Comparison of ENCODE assay signal across 12 cellular contexts in the genomic region with DNA sequence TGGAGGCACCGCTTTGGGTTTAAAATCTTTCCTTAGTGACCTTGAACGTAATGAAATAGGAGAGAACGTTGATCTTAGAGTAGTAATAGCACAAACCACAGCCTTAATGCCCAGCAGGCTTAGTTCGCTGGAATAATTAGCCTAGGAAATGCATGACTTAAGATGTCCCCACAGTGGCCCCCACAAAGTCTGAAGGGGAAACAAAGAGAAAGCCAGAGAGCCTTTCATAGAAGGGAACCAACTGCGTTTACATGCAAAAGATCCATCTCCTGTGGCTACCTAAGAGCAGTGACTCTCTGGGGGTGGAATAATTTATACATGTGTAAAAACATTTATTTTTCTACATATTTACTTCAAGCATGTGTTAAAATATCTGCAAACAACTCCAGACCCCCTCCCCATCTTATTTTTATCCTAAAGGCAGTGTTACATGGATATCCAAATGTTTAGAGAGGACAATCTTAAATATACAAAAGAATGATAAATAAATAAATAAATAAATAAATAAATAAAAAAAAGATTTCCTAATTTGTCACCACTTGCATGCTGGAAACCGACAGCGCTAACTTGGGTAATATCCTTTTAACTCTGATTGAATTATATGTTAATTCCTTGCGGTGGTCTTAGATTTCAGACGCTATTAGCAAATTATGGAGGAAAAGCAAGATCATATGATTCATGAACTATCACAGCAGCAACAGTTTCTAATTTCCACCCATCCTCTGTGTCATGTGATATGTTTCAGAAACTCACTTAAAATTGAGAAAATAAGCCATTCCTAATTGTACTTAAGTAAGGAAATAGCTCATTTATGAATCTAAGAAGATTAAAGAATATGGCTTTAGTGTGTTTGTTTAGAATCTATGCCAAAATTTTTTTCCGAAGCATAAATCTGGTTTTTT. TPM values are rescaled to one million over a fixed set of nuclear protein-coding genes. Genes with fewer than 3 reads are reported as not detected.
DNase-seq lines count a peak whose midpoint lies in the region; ATAC-seq, FAIRE-seq and TF ChIP-seq lines count a peak whose summit lies in the region.
"Had no signal": no experiment of that assay in that cellular context is flagged by ENCODE, and none has a peak within 500 bp of the region (broad histone marks: within the 10 kb centered on the region; RNA-seq: fewer than 3 reads in every experiment).

No MANE protein-coding gene starts in this region.

- WGBS in gastroesophageal sphincter (ENCODE audit: low coverage in 1 of 2), 2 donors = 64 to 72% methylated on average over 10 of the region's 10 CpGs
- 57 to 67% methylated on average over 10 of the region's 10 CpGs for WGBS in pancreas, 2 donors

- DNase-seq in NCI-H82 treated with DMSO at 0.1 percent for 48 hours (lab: John Stamatoyannopoulos, UW; ENCODE audit: unreplicated experiment) = peak; percentile 62
- DNase-seq in pancreas = no peak
- no peak for DNase-seq in hypothalamus (lab: John Stamatoyannopoulos, UW)
- DNase-seq in activated CD4-positive, alpha-beta T cell treated with anti-CD3 and anti-CD28 coated beads, Interleukin-2, amount 50 U/mL, for 4 hours = no peak
- no peak for DNase-seq in caudate nucleus (lab: John Stamatoyannopoulos, UW)
- DNase-seq: CD4-positive, alpha-beta T cell; NCI-H774 had no signal

- H3K27me3 ChIP-seq in BLaER1 treated with 17β-estradiol and CSF1 and Interleukin-3, amounts not matched to agents 10 nM and 100 nM = no peaks in the 10 kb centered on the region
- no peaks in the 10 kb centered on the region for H3K27me3 ChIP-seq in gastroesophageal sphincter
- H3K27me3 ChIP-seq in rectal smooth muscle tissue (ENCODE audit: control insufficient read depth, insufficient read depth, low read length) = no peaks in the 10 kb centered on the region
- peaks cover 0 to 8% (median 0%) of the 10 kb centered on the region in 4 donors for H3K27me3 ChIP-seq in pancreas

- H3K4me3 ChIP-seq in BLaER1 treated with 17β-estradiol and CSF1 and Interleukin-3, amounts not matched to agents 10 nM and 100 nM = peak overlapping the region in 6 of 10 experiments; percentile 2 to 55 (median 35); a peak in 8 of 20 replicates
- H3K4me3 ChIP-seq in gastroesophageal sphincter = peak overlapping the region; percentile 11 to 26
- peak overlapping the region; percentile 43 for H3K4me3 ChIP-seq in rectal smooth muscle tissue (ENCODE audit: low read length)
- H3K4me3 ChIP-seq in pancreas = no peak overlapping the region

- peaks cover 0 to 12% (median 4%) of the 10 kb centered on the region in 11 experiments; a peak in 7 of 22 replicates for H3K9me3 ChIP-seq in BLaER1 treated with 17β-estradiol and CSF1 and Interleukin-3, amounts not matched to agents 10 nM and 100 nM (replicated peaks in 1 of 11)
- H3K9me3 ChIP-seq in gastroesophageal sphincter = peaks cover 0 to 14% (median 0%) of the 10 kb centered on the region in 3 donors
- no peaks in the 10 kb centered on the region for H3K9me3 ChIP-seq in pancreas

- no peaks in the 10 kb centered on the region for H3K36me3 ChIP-seq in BLaER1 treated with 17β-estradiol and CSF1 and Interleukin-3, amounts not matched to agents 10 nM and 100 nM
- no peaks in the 10 kb centered on the region for H3K36me3 ChIP-seq in gastroesophageal sphincter
- H3K36me3 ChIP-seq in rectal smooth muscle tissue (ENCODE audit: control insufficient read depth, insufficient read depth, low read length) = no peaks in the 10 kb centered on the region
- H3K36me3 ChIP-seq in pancreas = no peaks in the 10 kb centered on the region

- no peak for FAIRE-seq in pancreas (lab: Jason Lieb, UNC)
- FAIRE-seq: islet of Langerhans had no signal

- ATAC-seq in gastroesophageal sphincter (no peak), pancreas (no peak)
- ATAC-seq: HCT116 had no signal

- H3K4me2 ChIP-seq in BLaER1 treated with 17β-estradiol and CSF1 and Interleukin-3, amounts not matched to agents 10 nM and 100 nM = peak overlapping the region; percentile 43 to 97 (median 75); a peak in 21 of 22 replicates

- TF ChIP-seq CTCF in gastroesophageal sphincter (IDR thresholded peaks at IDR 0.05) (no peak), pancreas (IDR thresholded peaks at IDR 0.05) (no peak)

- intact Hi-C loops in pancreas (cut with DNase I) = no loop called here

- TF ChIP-seq EP300 in gastroesophageal sphincter (IDR thresholded peaks at IDR 0.05) = no peak

- H3K27ac ChIP-seq in BLaER1 treated with 17β-estradiol and CSF1 and Interleukin-3, amounts not matched to agents 10 nM and 100 nM = no peak overlapping the region
- H3K27ac ChIP-seq in gastroesophageal sphincter = peak overlapping the region in 3 of 4 donors; percentile 33 to 54 (median 35)
- no peak overlapping the region for H3K27ac ChIP-seq in rectal smooth muscle tissue (ENCODE audit: low read depth, low read length)
- no peak overlapping the region for H3K27ac ChIP-seq in pancreas
- H3K27ac ChIP-seq in caudate nucleus (ENCODE audit: low read depth, low read length) = no peak overlapping the region

- TF ChIP-seq POLR2A in gastroesophageal sphincter (IDR thresholded peaks at IDR 0.05) = no peak

- no peaks in the 10 kb centered on the region for H4K20me1 ChIP-seq in BLaER1 treated with 17β-estradiol and CSF1 and Interleukin-3, amounts not matched to agents 10 nM and 100 nM

- H3K4me1 ChIP-seq in BLaER1 treated with 17β-estradiol and CSF1 and Interleukin-3, amounts not matched to agents 10 nM and 100 nM = peaks cover 12 to 25% (median 17%) of the 10 kb centered on the region in 10 experiments
- H3K4me1 ChIP-seq in gastroesophageal sphincter = peaks cover 0 to 32% (median 0%) of the 10 kb centered on the region in 3 donors
- H3K4me1 ChIP-seq in rectal smooth muscle tissue (ENCODE audit: control insufficient read depth, insufficient read depth, low read length) = peaks cover 4% of the 10 kb centered on the region
- peaks cover 0 to 5% (median 2%) of the 10 kb centered on the region in 3 donors for H3K4me1 ChIP-seq in pancreas

- peak overlapping the region in 4 of 11 experiments; percentile 6 to 56 (median 46); a peak in 6 of 22 replicates for H3K9ac ChIP-seq in BLaER1 treated with 17β-estradiol and CSF1 and Interleukin-3, amounts not matched to agents 10 nM and 100 nM
- H3K9ac ChIP-seq in rectal smooth muscle tissue (ENCODE audit: low read length) = no peak overlapping the region

RNA-seq across cellular contexts. Expression of gene CYP1B1, which starts 23.4 kb away (rescaled TPM):
- total RNA-seq in gastroesophageal sphincter (100 to 1,000 TPM in 1 of 4 donors, 10 to 100 TPM in 3; 19.5 to 156 (median 35.6) TPM), pancreas (10 to 100 TPM in 2 of 6 donors, 1 to 10 TPM in 3, under 1 TPM in 1; 0.93 to 36.3 (median 5.9) TPM)
- polyA plus RNA-seq in pancreas = 1 to 10 TPM; 2.1 to 4.5 TPM

Comparison
In these comparisons a context has a peak if more than half of its experiments do, and no peak if none do; other contexts are left out.
1. H3K27ac ChIP-seq: peak in gastroesophageal sphincter (3 of 4); none in BLaER1 treated with 17β-estradiol and CSF1 and Interleukin-3, amounts not matched to agents 10 nM and 100 nM (0 of 11), rectal smooth muscle tissue (single experiment), pancreas (0 of 4) and caudate nucleus (single experiment).
2. H3K4me3 ChIP-seq: peak in BLaER1 treated with 17β-estradiol and CSF1 and Interleukin-3, amounts not matched to agents 10 nM and 100 nM (6 of 10), gastroesophageal sphincter (2 of 2) and rectal smooth muscle tissue (single experiment); none in pancreas (0 of 4).